In the genomic region with DNA sequence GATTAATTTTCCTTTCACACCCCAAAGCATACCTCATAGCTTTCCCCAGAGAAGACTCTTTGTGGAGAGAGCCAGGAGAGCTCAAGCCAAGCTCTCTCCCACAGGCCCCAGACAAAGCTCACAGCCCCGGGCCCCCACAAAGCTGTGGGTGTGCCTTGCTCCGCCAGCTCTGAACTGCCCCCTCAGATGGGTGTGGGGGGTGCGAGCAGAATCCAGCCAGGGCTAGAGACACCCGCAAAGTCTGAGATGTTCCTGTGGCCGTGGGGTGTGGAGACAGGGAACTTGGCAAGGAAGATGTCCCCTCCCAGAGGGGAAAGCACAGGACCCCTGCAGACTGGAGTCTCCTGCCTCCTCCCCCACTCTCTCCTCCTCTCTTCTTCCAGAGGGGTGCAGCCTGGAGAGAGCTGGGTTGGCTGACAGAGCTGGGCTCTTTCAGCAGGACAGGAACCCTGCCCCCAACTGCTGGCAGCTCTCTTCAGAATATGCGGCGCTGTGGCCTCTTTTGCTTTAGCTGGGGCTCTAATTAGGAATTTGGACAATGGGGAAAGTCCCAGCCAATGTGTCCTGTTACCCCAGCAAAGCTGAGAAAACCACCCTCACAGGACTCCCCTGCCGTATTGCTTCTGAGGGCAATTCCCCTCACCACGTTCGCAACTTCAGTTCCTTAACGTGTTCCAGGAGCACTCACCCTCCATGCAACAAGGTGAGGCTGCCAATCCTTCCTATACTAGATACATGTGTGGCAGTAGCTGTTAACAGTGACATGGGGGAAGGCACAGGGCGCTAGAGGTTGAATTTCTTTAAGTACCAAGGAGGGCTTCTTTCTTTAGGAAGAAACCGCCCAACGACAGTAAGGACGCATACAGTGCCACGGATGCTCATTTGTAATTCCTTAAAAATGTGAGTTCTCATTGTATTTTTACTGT, we compare ENCODE assay signal across 1 cellular context.
TF ChIP-seq lines count a peak whose summit lies in the region.

No MANE protein-coding gene starts in this region.

TF ChIP-seq in GM23338, 12 proteins besides CTCF, POLR2A, EP300 and RAD21 (continued from another document):
- TF ChIP-seq, protein P1, sequence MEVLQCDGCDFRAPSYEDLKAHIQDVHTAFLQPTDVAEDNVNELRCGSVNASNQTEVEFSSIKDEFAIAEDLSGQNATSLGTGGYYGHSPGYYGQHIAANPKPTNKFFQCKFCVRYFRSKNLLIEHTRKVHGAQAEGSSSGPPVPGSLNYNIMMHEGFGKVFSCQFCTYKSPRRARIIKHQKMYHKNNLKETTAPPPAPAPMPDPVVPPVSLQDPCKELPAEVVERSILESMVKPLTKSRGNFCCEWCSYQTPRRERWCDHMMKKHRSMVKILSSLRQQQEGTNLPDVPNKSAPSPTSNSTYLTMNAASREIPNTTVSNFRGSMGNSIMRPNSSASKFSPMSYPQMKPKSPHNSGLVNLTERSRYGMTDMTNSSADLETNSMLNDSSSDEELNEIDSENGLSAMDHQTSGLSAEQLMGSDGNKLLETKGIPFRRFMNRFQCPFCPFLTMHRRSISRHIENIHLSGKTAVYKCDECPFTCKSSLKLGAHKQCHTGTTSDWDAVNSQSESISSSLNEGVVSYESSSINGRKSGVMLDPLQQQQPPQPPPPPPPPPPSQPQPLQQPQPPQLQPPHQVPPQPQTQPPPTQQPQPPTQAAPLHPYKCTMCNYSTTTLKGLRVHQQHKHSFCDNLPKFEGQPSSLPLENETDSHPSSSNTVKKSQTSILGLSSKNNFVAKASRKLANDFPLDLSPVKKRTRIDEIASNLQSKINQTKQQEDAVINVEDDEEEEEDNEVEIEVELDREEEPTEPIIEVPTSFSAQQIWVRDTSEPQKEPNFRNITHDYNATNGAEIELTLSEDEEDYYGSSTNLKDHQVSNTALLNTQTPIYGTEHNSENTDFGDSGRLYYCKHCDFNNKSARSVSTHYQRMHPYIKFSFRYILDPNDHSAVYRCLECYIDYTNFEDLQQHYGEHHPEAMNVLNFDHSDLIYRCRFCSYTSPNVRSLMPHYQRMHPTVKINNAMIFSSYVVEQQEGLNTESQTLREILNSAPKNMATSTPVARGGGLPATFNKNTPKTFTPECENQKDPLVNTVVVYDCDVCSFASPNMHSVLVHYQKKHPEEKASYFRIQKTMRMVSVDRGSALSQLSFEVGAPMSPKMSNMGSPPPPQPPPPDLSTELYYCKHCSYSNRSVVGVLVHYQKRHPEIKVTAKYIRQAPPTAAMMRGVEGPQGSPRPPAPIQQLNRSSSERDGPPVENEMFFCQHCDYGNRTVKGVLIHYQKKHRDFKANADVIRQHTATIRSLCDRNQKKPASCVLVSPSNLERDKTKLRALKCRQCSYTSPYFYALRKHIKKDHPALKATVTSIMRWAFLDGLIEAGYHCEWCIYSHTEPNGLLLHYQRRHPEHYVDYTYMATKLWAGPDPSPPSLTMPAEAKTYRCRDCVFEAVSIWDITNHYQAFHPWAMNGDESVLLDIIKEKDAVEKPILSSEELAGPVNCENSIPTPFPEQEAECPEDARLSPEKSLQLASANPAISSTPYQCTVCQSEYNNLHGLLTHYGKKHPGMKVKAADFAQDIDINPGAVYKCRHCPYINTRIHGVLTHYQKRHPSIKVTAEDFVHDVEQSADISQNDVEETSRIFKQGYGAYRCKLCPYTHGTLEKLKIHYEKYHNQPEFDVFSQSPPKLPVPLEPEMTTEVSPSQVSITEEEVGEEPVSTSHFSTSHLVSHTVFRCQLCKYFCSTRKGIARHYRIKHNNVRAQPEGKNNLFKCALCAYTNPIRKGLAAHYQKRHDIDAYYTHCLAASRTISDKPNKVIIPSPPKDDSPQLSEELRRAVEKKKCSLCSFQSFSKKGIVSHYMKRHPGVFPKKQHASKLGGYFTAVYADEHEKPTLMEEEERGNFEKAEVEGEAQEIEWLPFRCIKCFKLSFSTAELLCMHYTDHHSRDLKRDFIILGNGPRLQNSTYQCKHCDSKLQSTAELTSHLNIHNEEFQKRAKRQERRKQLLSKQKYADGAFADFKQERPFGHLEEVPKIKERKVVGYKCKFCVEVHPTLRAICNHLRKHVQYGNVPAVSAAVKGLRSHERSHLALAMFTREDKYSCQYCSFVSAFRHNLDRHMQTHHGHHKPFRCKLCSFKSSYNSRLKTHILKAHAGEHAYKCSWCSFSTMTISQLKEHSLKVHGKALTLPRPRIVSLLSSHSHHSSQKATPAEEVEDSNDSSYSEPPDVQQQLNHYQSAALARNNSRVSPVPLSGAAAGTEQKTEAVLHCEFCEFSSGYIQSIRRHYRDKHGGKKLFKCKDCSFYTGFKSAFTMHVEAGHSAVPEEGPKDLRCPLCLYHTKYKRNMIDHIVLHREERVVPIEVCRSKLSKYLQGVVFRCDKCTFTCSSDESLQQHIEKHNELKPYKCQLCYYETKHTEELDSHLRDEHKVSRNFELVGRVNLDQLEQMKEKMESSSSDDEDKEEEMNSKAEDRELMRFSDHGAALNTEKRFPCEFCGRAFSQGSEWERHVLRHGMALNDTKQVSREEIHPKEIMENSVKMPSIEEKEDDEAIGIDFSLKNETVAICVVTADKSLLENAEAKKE (CRISPR knock-in tag; IDR thresholded peaks at IDR 0.05), result no peak
- no peak for TF ChIP-seq JUNB (IDR thresholded peaks at IDR 0.05; ENCODE audit: unreplicated experiment)
- TF ChIP-seq, protein P2, sequence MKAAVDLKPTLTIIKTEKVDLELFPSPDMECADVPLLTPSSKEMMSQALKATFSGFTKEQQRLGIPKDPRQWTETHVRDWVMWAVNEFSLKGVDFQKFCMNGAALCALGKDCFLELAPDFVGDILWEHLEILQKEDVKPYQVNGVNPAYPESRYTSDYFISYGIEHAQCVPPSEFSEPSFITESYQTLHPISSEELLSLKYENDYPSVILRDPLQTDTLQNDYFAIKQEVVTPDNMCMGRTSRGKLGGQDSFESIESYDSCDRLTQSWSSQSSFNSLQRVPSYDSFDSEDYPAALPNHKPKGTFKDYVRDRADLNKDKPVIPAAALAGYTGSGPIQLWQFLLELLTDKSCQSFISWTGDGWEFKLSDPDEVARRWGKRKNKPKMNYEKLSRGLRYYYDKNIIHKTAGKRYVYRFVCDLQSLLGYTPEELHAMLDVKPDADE (IDR thresholded peaks at IDR 0.05), result no peak
